In the genomic region with DNA sequence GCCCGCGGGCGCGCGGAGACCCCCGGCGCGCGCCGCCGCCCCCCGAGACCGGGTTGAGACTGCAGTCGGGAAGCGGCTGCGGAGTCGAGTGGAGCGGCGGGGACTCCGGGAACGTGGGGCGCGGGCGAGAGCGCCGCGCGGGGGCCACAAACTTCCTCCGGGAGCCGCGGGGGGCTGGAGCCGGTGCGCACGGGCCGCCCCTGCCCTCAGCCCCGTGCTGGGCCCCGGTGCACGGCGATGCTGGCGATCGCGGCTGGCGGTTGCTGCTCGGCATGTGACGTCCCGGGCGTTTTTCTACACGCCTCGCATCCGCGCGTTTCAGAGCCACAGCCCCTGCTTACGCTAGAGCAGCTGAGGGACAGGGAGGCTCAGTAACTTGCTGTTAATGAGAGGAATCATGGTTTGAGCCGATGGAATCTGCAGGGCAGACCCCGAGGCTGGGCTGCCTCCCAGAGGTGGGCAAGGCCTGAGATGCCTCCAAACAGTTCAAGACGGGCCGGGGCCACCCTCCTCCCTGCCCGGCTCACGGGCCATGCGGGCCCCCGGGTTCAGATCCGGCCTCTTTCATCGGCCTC, we compare ENCODE assay signal across 8 cellular contexts. TPM values are rescaled to one million over a fixed set of nuclear protein-coding genes. Genes with fewer than 3 reads are reported as not detected.
DNase-seq lines count a peak whose midpoint lies in the region; ATAC-seq and TF ChIP-seq lines count a peak whose summit lies in the region.

No MANE protein-coding gene starts in this region.

- no CpG with 5 or more reads among the region's 63 CpGs for WGBS in iPS DF 6.9 (ENCODE audit: insufficient coverage, insufficient read length)

- H3K4me1 ChIP-seq in Panc1 (ENCODE audit: control insufficient read depth, insufficient read depth, low read length) (peaks cover 5% of the 10 kb centered on the region; the same call in 1 of the 2 replicates), iPS DF 6.9 (ENCODE audit: control insufficient read depth, insufficient read depth, low read length) (peaks cover 7% of the 10 kb centered on the region), skeletal muscle tissue (ENCODE audit: control insufficient read depth in 3 of 3, insufficient read depth in 3 of 3, low read length in 3 of 3) (peaks cover 53 to 55% (median 54%) of the 10 kb centered on the region in 3 donors)

- peak; percentile 19 for ATAC-seq in HG02759 (IDR thresholded peaks at IDR 0.05; ENCODE audit: unreplicated experiment)
- peak; percentile 32 for ATAC-seq in Panc1
- peak; percentile 22 for ATAC-seq in activated naive CD8-positive, alpha-beta T cell treated with anti-CD3 and anti-CD28 coated beads, Interleukin-2, amount 10 ng/mL, durations not matched to agents 7 days and 5 days (ENCODE audit: low read depth)

- in situ Hi-C loops in Panc1 (cut with HindIII; ENCODE audit: low pct_unique_long_range_greater_than_20kb, low sequenced_read_pairs) = no loop called here

- peaks cover 2% of the 10 kb centered on the region for H3K36me3 Mint-ChIP-seq in activated naive CD8-positive, alpha-beta T cell treated with anti-CD3 and anti-CD28 coated beads, Interleukin-2, amount 10 ng/mL, durations not matched to agents 7 days and 5 days

- H3K4me3 Mint-ChIP-seq in activated naive CD8-positive, alpha-beta T cell treated with anti-CD3 and anti-CD28 coated beads, Interleukin-2, amount 10 ng/mL, durations not matched to agents 7 days and 5 days = peak overlapping the region; percentile 72

- H3K27ac ChIP-seq in Panc1 (ENCODE audit: low read length) = peak overlapping the region; percentile 73
- H3K27ac ChIP-seq in iPS DF 6.9 (ENCODE audit: low read length) = no peak overlapping the region
- H3K27ac ChIP-seq in skeletal muscle tissue (ENCODE audit: low read depth, low read length) = peak overlapping the region; percentile 44

- H3K27me3 Mint-ChIP-seq in activated naive CD8-positive, alpha-beta T cell treated with anti-CD3 and anti-CD28 coated beads, Interleukin-2, amount 10 ng/mL, durations not matched to agents 7 days and 5 days = no peaks in the 10 kb centered on the region

- CTCF ChIA-PET in Panc1 (lab: Charles Lee) = no interaction called here

- H3K27me3 ChIP-seq in Panc1 (ENCODE audit: control insufficient read depth, insufficient read depth, low read length) (no peaks in the 10 kb centered on the region), iPS DF 6.9 (ENCODE audit: control insufficient read depth, insufficient read depth, low read length) (no peaks in the 10 kb centered on the region), skeletal muscle tissue (ENCODE audit: control insufficient read depth in 3 of 3, insufficient read depth in 3 of 3, low read length in 3 of 3) (no peaks in the 10 kb centered on the region)

- DNase-seq in GM12865 (ENCODE audit: low read depth) = peak; percentile 52
- no peak for DNase-seq in Panc1 (ENCODE audit: low read depth, low spot score)
- DNase-seq in activated naive CD8-positive, alpha-beta T cell treated with anti-CD3 and anti-CD28 coated beads, Interleukin-2, amount 10 ng/mL, durations not matched to agents 7 days and 5 days = peak; percentile 64
- no peak for DNase-seq in iPS DF 6.9 (ENCODE audit: low read depth, low spot score)
- no peak for DNase-seq in HPDE6-E6E7 (ENCODE audit: extremely low spot score)
- DNase-seq in NCI-H2029 treated with DMSO at 0.1 percent for 48 hours (lab: John Stamatoyannopoulos, UW) = no peak

- H3K36me3 ChIP-seq in Panc1 (ENCODE audit: control insufficient read depth, insufficient read depth, low read length) (no peaks in the 10 kb centered on the region), iPS DF 6.9 (ENCODE audit: control insufficient read depth, insufficient read depth, low read length) (no peaks in the 10 kb centered on the region; the same call in 1 of the 2 replicates), skeletal muscle tissue (ENCODE audit: control insufficient read depth in 3 of 3, insufficient read depth in 3 of 3, low read length in 3 of 3) (no peaks in the 10 kb centered on the region)

- no peaks in the 10 kb centered on the region for H3K9me3 Mint-ChIP-seq in activated naive CD8-positive, alpha-beta T cell treated with anti-CD3 and anti-CD28 coated beads, Interleukin-2, amount 10 ng/mL, durations not matched to agents 7 days and 5 days

- POLR2A ChIA-PET in Panc1 (lab: Charles Lee) = no interaction called here
- POLR2A ChIA-PET in activated naive CD8-positive, alpha-beta T cell treated with anti-CD3 and anti-CD28 coated beads, Interleukin-2, amount 10 ng/mL, durations not matched to agents 7 days and 5 days (lab: Charles Lee) = interaction anchor here (0.5 to 0.9 kb wide), 3 partner anchors 40 to 125 kb away, joined by 3 to 5 read pairs (median 3); no protein-coding TSS in a partner anchor

- no peaks in the 10 kb centered on the region for H3K9me3 ChIP-seq in Panc1 (ENCODE audit: control insufficient read depth, insufficient read depth, low read depth, low read length)
- H3K9me3 ChIP-seq in iPS DF 6.9 (ENCODE audit: control insufficient read depth, insufficient read depth, low read length) = no peaks in the 10 kb centered on the region
- no peaks in the 10 kb centered on the region for H3K9me3 ChIP-seq in skeletal muscle tissue (ENCODE audit: control insufficient read depth in 3 of 3, low read length in 3 of 3)

- peak overlapping the region; percentile 70 for H3K27ac Mint-ChIP-seq in activated naive CD8-positive, alpha-beta T cell treated with anti-CD3 and anti-CD28 coated beads, Interleukin-2, amount 10 ng/mL, durations not matched to agents 7 days and 5 days

- peaks cover 27% of the 10 kb centered on the region for H3K4me1 Mint-ChIP-seq in activated naive CD8-positive, alpha-beta T cell treated with anti-CD3 and anti-CD28 coated beads, Interleukin-2, amount 10 ng/mL, durations not matched to agents 7 days and 5 days

- BruUV-seq in Panc1 (replicated peaks; lab: Mats Ljungman, UMichigan) = no TSS peak

- no peak for TF ChIP-seq CTCF in GM12865 (IDR thresholded peaks at IDR 0.05; ENCODE audit: insufficient read depth, low read depth, low read length, missing control alignments)
- no peak for TF ChIP-seq CTCF in Panc1 (IDR thresholded peaks at IDR 0.05)

- peak overlapping the region; percentile 76 to 84 (median 77) for H3K9ac ChIP-seq in skeletal muscle tissue (ENCODE audit: low read depth in 1 of 3, low read length in 3 of 3)

- H3K4me3 ChIP-seq in GM12865 (ENCODE audit: low read depth, low read length) = peak overlapping the region; percentile 68
- peak overlapping the region; percentile 64 to 77 for H3K4me3 ChIP-seq in Panc1 (ENCODE audit: low read depth in 2 of 2, low read length in 2 of 2)
- H3K4me3 ChIP-seq in iPS DF 6.9 (ENCODE audit: low read length) = peak overlapping the region; percentile 100; the same call in 1 of the 2 replicates
- H3K4me3 ChIP-seq in skeletal muscle tissue (ENCODE audit: low read length in 3 of 3) = peak overlapping the region; percentile 80 to 83 (median 80)

- intact Hi-C loops in Panc1 (cut with micrococcal nuclease; ENCODE audit: unreplicated experiment) = no loop called here

RNA-seq across cellular contexts. Expression of a gene that starts 0.5 kb away (rescaled TPM):
- total RNA-seq in Panc1 (2021; ENCODE audit: unreplicated experiment) (26.5 TPM), skeletal muscle tissue (6.8 TPM)
- polyA plus RNA-seq in Panc1 (2012; ENCODE audit: insufficient read length) = 16.2 TPM
- 10 to 100 TPM; 16.1 TPM for total RNA-seq in activated naive CD8-positive, alpha-beta T cell treated with anti-CD3 and anti-CD28 coated beads, Interleukin-2, amount 10 ng/mL, durations not matched to agents 7 days and 5 days

RNA-seq across cellular contexts. Expression of a gene that starts 50.0 kb away (rescaled TPM):
- total RNA-seq in Panc1 (2021; ENCODE audit: unreplicated experiment) (13.4 TPM), skeletal muscle tissue (1.6 TPM)
- 6.7 TPM for polyA plus RNA-seq in Panc1 (2012; ENCODE audit: insufficient read length)
- 1 to 10 TPM; 3.3 to 3.9 TPM for total RNA-seq in activated naive CD8-positive, alpha-beta T cell treated with anti-CD3 and anti-CD28 coated beads, Interleukin-2, amount 10 ng/mL, durations not matched to agents 7 days and 5 days

Comparison
In these comparisons a context has a peak if more than half of its experiments do, and no peak if none do; other contexts are left out.
1. DNase-seq: peak in GM12865 (single experiment) and activated naive CD8-positive, alpha-beta T cell treated with anti-CD3 and anti-CD28 coated beads, Interleukin-2, amount 10 ng/mL, durations not matched to agents 7 days and 5 days (single experiment); none in Panc1 (single experiment), iPS DF 6.9 (single experiment), HPDE6-E6E7 (single experiment) and NCI-H2029 treated with DMSO at 0.1 percent for 48 hours (single experiment).
2. Peak in every context shown above with its lines, with median percentiles within 50 percentile points of each other: H3K4me3 ChIP-seq and ATAC-seq.